19 cellular contexts compared by ENCODE assay signal in genomic region chr4:177008071-177008835, GRCh38.
DNase-seq lines count a peak whose midpoint lies in the region; ATAC-seq and TF ChIP-seq lines count a peak whose summit lies in the region.
"Had no signal": no experiment of that assay in that cellular context is flagged by ENCODE, and none has a peak within 500 bp of the region (broad histone marks: within the 10 kb centered on the region; RNA-seq: fewer than 3 reads in every experiment).

No MANE protein-coding gene starts in this region.

- TSS peak; percentile 58 for BruUV-seq in mammary epithelial cell (replicated peaks; lab: Mats Ljungman, UMichigan)

- WGBS in mammary epithelial cell (ENCODE audit: low coverage, missing lambda C conversion rate): 0% methylated on average over 1 of the region's 1 CpG

- peak overlapping the region; percentile 100 for H3K27ac ChIP-seq in mammary epithelial cell (ENCODE audit: insufficient read depth, low read depth, low read length)
- H3K27ac ChIP-seq: psoas muscle, upper lobe of right lung had no signal

- no peak for TF ChIP-seq CTCF in mammary epithelial cell (conservative IDR thresholded peaks at IDR 0.05 in 1 of 2, IDR thresholded peaks at IDR 0.05 in 1 of 2; ENCODE audit: extremely low read depth in 1 of 2, insufficient read depth in 1 of 2, low read depth in 1 of 2, low read length in 2 of 2)

- H3K36me3 ChIP-seq in mammary epithelial cell (ENCODE audit: insufficient read depth, low read length): peaks cover 2% of the 10 kb centered on the region
- H3K36me3 ChIP-seq: upper lobe of right lung had no signal

- no peaks in the 10 kb centered on the region for H4K20me1 ChIP-seq in mammary epithelial cell (ENCODE audit: insufficient read depth, low read length)

- peak overlapping the region; percentile 96 for H3K9ac ChIP-seq in mammary epithelial cell (ENCODE audit: insufficient read depth, low read length)

- H2AFZ ChIP-seq in mammary epithelial cell (ENCODE audit: low read depth, low read length): no peak overlapping the region

- peak; percentile 40 for DNase-seq in AG08395 (ENCODE audit: low spot score)
- DNase-seq in NCI-H226: peak; percentile 60
- peak; percentile 82 for DNase-seq in mammary epithelial cell
- peak; percentile 67 for DNase-seq in iris pigment epithelial cell (ENCODE audit: low read depth)
- DNase-seq in SW 1271 (lab: John Stamatoyannopoulos, UW): no peak
- no peak for DNase-seq in NCI-H2196 treated with DMSO at 0.1 percent for 48 hours (lab: John Stamatoyannopoulos, UW; ENCODE audit: unreplicated experiment)
- DNase-seq: ACHN; activated CD4-positive, alpha-beta memory T cell treated with anti-CD3 and anti-CD28 coated beads for 36 hours; activated naive CD8-positive, alpha-beta T cell treated with anti-CD3 and anti-CD28 coated beads, Interleukin-2, amount 10 ng/mL, durations not matched to agents 7 days and 5 days; cerebellar nuclear complex; glutamatergic neuron; mesendoderm; NCI-H510A treated with DMSO at 0.1 percent for 48 hours; psoas muscle; stimulated activated naive CD8-positive, alpha-beta T cell treated with anti-CD3 and anti-CD28 coated beads, Interleukin-15, Interleukin-2, amounts not matched to agents 100 U/mL and 50 U/mL, for 24 hours; upper lobe of right lung had no signal

- H3K4me1 ChIP-seq in mammary epithelial cell (ENCODE audit: insufficient read depth, low read length): peaks cover 40% of the 10 kb centered on the region
- H3K4me1 ChIP-seq: psoas muscle, upper lobe of right lung had no signal

- CTCF ChIA-PET in mammary epithelial cell (lab: Charles Lee; ENCODE audit: low non-redundant PET): interaction anchor here (0.9 kb wide), 1 partner anchor 39 kb away, joined by 3 read pairs; no protein-coding TSS in a partner anchor

- in situ Hi-C loops in mammary epithelial cell (cut with MboI; ENCODE audit: low sequenced_read_pairs in 2 of 2): loop anchor here in 1 of 2 donors (25.0 kb wide), 1 partner anchor 221 kb away; the partner anchor contains the start of gene VEGFC

- dilution Hi-C loops in mammary epithelial cell (cut with HindIII; ENCODE audit: low sequenced_read_pairs): loop anchor here (25.0 kb wide), 1 partner anchor 221 kb away; the partner anchor contains the start of gene VEGFC

- intact Hi-C loops in mammary epithelial cell (cut with micrococcal nuclease): loop anchor here (1.0 to 5.0 kb wide), 6 partner anchors 19 to 816 kb away; no protein-coding TSS in a partner anchor

- peaks cover 3% of the 10 kb centered on the region for H3K9me3 ChIP-seq in mammary epithelial cell (replicated peaks; ENCODE audit: insufficient read depth, low read length)

- H3K4me3 ChIP-seq in mammary epithelial cell (replicated peaks in 1 of 3; ENCODE audit: insufficient read depth in 1 of 3, low read depth in 2 of 3, low read length in 3 of 3): peak overlapping the region; percentile 45 to 98 (median 81)
- H3K4me3 ChIP-seq: psoas muscle, upper lobe of right lung had no signal

- no peak for ATAC-seq in HG02884 (IDR thresholded peaks at IDR 0.05; ENCODE audit: unreplicated experiment)
- ATAC-seq in HG02642 (IDR thresholded peaks at IDR 0.05; ENCODE audit: poor library complexity, unreplicated experiment): no peak
- ATAC-seq: natural killer cell treated with Interleukin-12 subunit alpha and Interleukin-12 subunit beta and Interleukin-15 and Interleukin-18, amount 100 ng/mL, for 72 hours; psoas muscle; stimulated activated naive CD8-positive, alpha-beta T cell treated with anti-CD3 and anti-CD28 coated beads, Interleukin-15, Interleukin-2, amounts not matched to agents 100 U/mL and 50 U/mL, for 24 hours; upper lobe of right lung had no signal

- H3K79me2 ChIP-seq in mammary epithelial cell (ENCODE audit: insufficient read depth, low read length): peaks cover 56% of the 10 kb centered on the region

- H3K27me3 ChIP-seq in mammary epithelial cell (ENCODE audit: insufficient read depth, low read length): no peaks in the 10 kb centered on the region
- H3K27me3 ChIP-seq: upper lobe of right lung had no signal

- peak overlapping the region; percentile 83 for H3K4me2 ChIP-seq in mammary epithelial cell (ENCODE audit: insufficient read depth, low read depth, low read length)

Comparison
In these comparisons a context has a peak if more than half of its experiments do, and no peak if none do; other contexts are left out.
1. DNase-seq: peak in AG08395 (single experiment), NCI-H226 (single experiment), mammary epithelial cell (single experiment) and iris pigment epithelial cell (single experiment); none in SW 1271 (0 of 2) and NCI-H2196 treated with DMSO at 0.1 percent for 48 hours (single experiment).